In genomic region chr12:817941-818600, GRCh38 we compare ENCODE assay signal across 14 cellular contexts.
DNase-seq lines count a peak whose midpoint lies in the region; ATAC-seq and TF ChIP-seq lines count a peak whose summit lies in the region.
"Had no signal": no experiment of that assay in that cellular context is flagged by ENCODE, and none has a peak within 500 bp of the region (broad histone marks: within the 10 kb centered on the region; RNA-seq: fewer than 3 reads in every experiment).

No MANE protein-coding gene starts in this region.

- no peak overlapping the region for H3K18ac ChIP-seq in H9 (ENCODE audit: insufficient read length, low read depth, low read length)

- WGBS in H9 (ENCODE audit: extremely low coverage, insufficient read length, low lambda C conversion rate), result no CpG with 5 or more reads among the region's 3 CpGs
- 76% methylated on average over 3 of the region's 3 CpGs for WGBS in esophagus muscularis mucosa

- no peak for TF ChIP-seq POLR2A in esophagus muscularis mucosa (IDR thresholded peaks at IDR 0.05; ENCODE audit: low read depth)

- no peak overlapping the region for H2AFZ ChIP-seq in H9 (ENCODE audit: low read length)

- H4K8ac ChIP-seq in H9 (replicated peaks; ENCODE audit: insufficient read length, low read depth, low read length), result no peak overlapping the region

- H3T11ph ChIP-seq in H9 (ENCODE audit: low read length), result peak overlapping the region; percentile 87

- H2BK120ac ChIP-seq in H9 (ENCODE audit: low read depth, low read length, poor library complexity, severe bottlenecking), result no peak overlapping the region

- H2BK15ac ChIP-seq in H9 (ENCODE audit: low read depth, low read length), result no peak overlapping the region

- no peak overlapping the region for H2BK5ac ChIP-seq in H9 (ENCODE audit: insufficient read length, low read length)

- peak overlapping the region in 2 of 3 experiments; percentile 39 to 81; a peak in 2 of 7 replicates for H3K27ac Mint-ChIP-seq in H9
- no peak overlapping the region for H3K27ac Mint-ChIP-seq in stimulated activated memory B cell treated with anti-CD40 and anti-IgM and Interleukin-4, amounts not matched to agents 10 μg/mL and 1 μg/mL and 100 μg/mL, for 72 hours

- no peak for TF ChIP-seq EP300 in esophagus muscularis mucosa (IDR thresholded peaks at IDR 0.05)

- H3K23me2 ChIP-seq in H9 (ENCODE audit: insufficient read length, low read depth, low read length, poor library complexity, severe bottlenecking), result no peaks in the 10 kb centered on the region

- no peak overlapping the region for H2AK5ac ChIP-seq in H9 (ENCODE audit: insufficient read length, low read length)

- peaks cover 12 to 30% of the 10 kb centered on the region in 2 experiments for H3K4me1 Mint-ChIP-seq in H9
- H3K4me1 Mint-ChIP-seq in stimulated activated memory B cell treated with anti-CD40 and anti-IgM and Interleukin-4, amounts not matched to agents 10 μg/mL and 1 μg/mL and 100 μg/mL, for 72 hours, result peaks cover 72% of the 10 kb centered on the region

- peaks cover 6% of the 10 kb centered on the region; the same call in 1 of the 2 replicates for H3K79me2 ChIP-seq in H9 (ENCODE audit: insufficient read depth, low read length)

- POLR2A ChIA-PET in RWPE1 (lab: Yijun Ruan, JAX; ENCODE audit: low non-redundant PET), result no interaction called here

- peak; percentile 47 for ATAC-seq in stimulated activated memory B cell treated with anti-CD40 and anti-IgM and Interleukin-4, amounts not matched to agents 10 μg/mL and 1 μg/mL and 100 μg/mL, for 72 hours
- ATAC-seq: naive thymus-derived CD8-positive, alpha-beta T cell had no signal

- H4K20me1 ChIP-seq in H9 (ENCODE audit: control insufficient read depth, insufficient read depth, insufficient read length), result no peaks in the 10 kb centered on the region

- DNase-seq in H9 (no peak), RWPE1 (ENCODE audit: low spot score) (no peak), esophagus muscularis mucosa (ENCODE audit: extremely low spot score) (no peak), DMS153 treated with DMSO at 0.1 percent for 48 hours (lab: John Stamatoyannopoulos, UW; ENCODE audit: unreplicated experiment) (no peak), midbrain (lab: John Stamatoyannopoulos, UW) (no peak), NCI-H748 treated with DMSO at 0.1 percent for 48 hours (lab: John Stamatoyannopoulos, UW) (no peak)
- DNase-seq: activated naive CD4-positive, alpha-beta T cell; AML-193; naive thymus-derived CD8-positive, alpha-beta T cell; NCI-H1417 treated with DMSO at 0.1 percent for 48 hours; pancreas; stimulated activated CD4-positive, alpha-beta T cell treated with anti-CD3 and anti-CD28 coated beads, Interleukin-2, amount 100 ng/mL, for 24 hours had no signal

- H3K14ac ChIP-seq in H9 (ENCODE audit: insufficient read depth, low read length), result no peak overlapping the region

- H3K9me3 Mint-ChIP-seq in H9, result peaks cover 0 to 3% of the 10 kb centered on the region in 2 experiments; a peak in 1 of 5 replicates
- peaks cover 2% of the 10 kb centered on the region for H3K9me3 Mint-ChIP-seq in stimulated activated memory B cell treated with anti-CD40 and anti-IgM and Interleukin-4, amounts not matched to agents 10 μg/mL and 1 μg/mL and 100 μg/mL, for 72 hours

- H3K4me1 ChIP-seq in H9 (ENCODE audit: insufficient read depth, low read length) (no peaks in the 10 kb centered on the region; the same call in 1 of the 2 replicates), esophagus muscularis mucosa (peaks cover 16 to 36% (median 28%) of the 10 kb centered on the region in 4 donors)
- H3K4me1 ChIP-seq: pancreas had no signal

- H3K27me3 ChIP-seq in H9 (ENCODE audit: insufficient read depth, low read length), result no peaks in the 10 kb centered on the region
- no peaks in the 10 kb centered on the region for H3K27me3 ChIP-seq in esophagus muscularis mucosa
- H3K27me3 ChIP-seq: pancreas had no signal

- H3K36me3 ChIP-seq in esophagus muscularis mucosa, result peaks cover 0 to 14% (median 8%) of the 10 kb centered on the region in 4 donors
- H3K36me3 ChIP-seq: pancreas had no signal

- H3K9me3 ChIP-seq in H9 (ENCODE audit: control insufficient read depth, low read depth, low read length), result no peaks in the 10 kb centered on the region
- peaks cover 0 to 3% (median 0%) of the 10 kb centered on the region in 4 donors for H3K9me3 ChIP-seq in esophagus muscularis mucosa
- H3K9me3 ChIP-seq: pancreas had no signal

- no peak overlapping the region for H3K4ac ChIP-seq in H9 (ENCODE audit: low read depth, low read length)

- H3K79me1 ChIP-seq in H9 (ENCODE audit: insufficient read depth, low read depth, low read length, poor library complexity, severe bottlenecking), result peaks cover 4% of the 10 kb centered on the region

- no peaks in the 10 kb centered on the region for H3K27me3 Mint-ChIP-seq in H9 (ENCODE audit: low read depth)
- H3K27me3 Mint-ChIP-seq in stimulated activated memory B cell treated with anti-CD40 and anti-IgM and Interleukin-4, amounts not matched to agents 10 μg/mL and 1 μg/mL and 100 μg/mL, for 72 hours, result no peaks in the 10 kb centered on the region
- H3K27me3 Mint-ChIP-seq: naive thymus-derived CD8-positive, alpha-beta T cell had no signal

- no peak overlapping the region for H2BK12ac ChIP-seq in H9 (ENCODE audit: insufficient read length, low read depth, low read length)

- H3K4me3 Mint-ChIP-seq in H9, result no peak overlapping the region
- H3K4me3 Mint-ChIP-seq in stimulated activated memory B cell treated with anti-CD40 and anti-IgM and Interleukin-4, amounts not matched to agents 10 μg/mL and 1 μg/mL and 100 μg/mL, for 72 hours, result no peak overlapping the region
- H3K4me3 Mint-ChIP-seq: naive thymus-derived CD8-positive, alpha-beta T cell had no signal

- no peak overlapping the region for H3K4me3 ChIP-seq in esophagus muscularis mucosa
- H3K4me3 ChIP-seq: lung, pancreas had no signal

- H3K56ac ChIP-seq in H9 (ENCODE audit: insufficient read length, low read depth, low read length), result no peak overlapping the region

- CTCF ChIA-PET in RWPE1 (lab: Yijun Ruan, JAX), result interaction anchor here (0.6 kb wide), 1 partner anchor 56 kb away, joined by 5 read pairs; no protein-coding TSS in a partner anchor

- H3K4me2 ChIP-seq in H9 (ENCODE audit: insufficient read depth, insufficient read length, low read length), result no peak overlapping the region

- H4K5ac ChIP-seq in H9 (ENCODE audit: insufficient read length, low read depth, low read length), result no peak overlapping the region

- H3K9ac ChIP-seq in H9 (ENCODE audit: extremely low read depth, insufficient read length, low read length), result no peak overlapping the region

- no peak overlapping the region for H4K91ac ChIP-seq in H9 (ENCODE audit: insufficient read length, low read depth, low read length)

- TF ChIP-seq CTCF in H9 (conservative IDR thresholded peaks at IDR 0.05), result no peak
- TF ChIP-seq CTCF in RWPE1 (conservative IDR thresholded peaks at IDR 0.05; ENCODE audit: low read depth), result no peak
- no peak for TF ChIP-seq CTCF in esophagus muscularis mucosa (IDR thresholded peaks at IDR 0.05)

- H3K23ac ChIP-seq in H9 (ENCODE audit: insufficient read length, low read depth, low read length), result no peak overlapping the region

- peak overlapping the region; percentile 78 for H2BK20ac ChIP-seq in H9 (ENCODE audit: low read depth, low read length, poor library complexity, severe bottlenecking)

- H3K36me3 Mint-ChIP-seq in H9 (ENCODE audit: insufficient read depth in 1 of 3, low read depth in 3 of 3), result peaks cover 29 to 53% (median 36%) of the 10 kb centered on the region in 3 experiments
- H3K36me3 Mint-ChIP-seq in stimulated activated memory B cell treated with anti-CD40 and anti-IgM and Interleukin-4, amounts not matched to agents 10 μg/mL and 1 μg/mL and 100 μg/mL, for 72 hours, result peaks cover 47% of the 10 kb centered on the region

- H3K27ac ChIP-seq in H9 (ENCODE audit: insufficient read length, low read depth, low read length), result no peak overlapping the region
- H3K27ac ChIP-seq in RWPE1, result peak overlapping the region; percentile 66
- H3K27ac ChIP-seq in esophagus muscularis mucosa (replicated peaks in 1 of 4), result peak overlapping the region; percentile 41 to 55 (median 48)
- H3K27ac ChIP-seq: pancreas had no signal

- intact Hi-C loops in esophagus muscularis mucosa (cut with DNase I), result loop anchor here (5.0 to 10.0 kb wide), 2 partner anchors 44 to 173 kb away; no protein-coding TSS in a partner anchor
